8 cellular contexts compared by ENCODE assay signal in the genomic region with DNA sequence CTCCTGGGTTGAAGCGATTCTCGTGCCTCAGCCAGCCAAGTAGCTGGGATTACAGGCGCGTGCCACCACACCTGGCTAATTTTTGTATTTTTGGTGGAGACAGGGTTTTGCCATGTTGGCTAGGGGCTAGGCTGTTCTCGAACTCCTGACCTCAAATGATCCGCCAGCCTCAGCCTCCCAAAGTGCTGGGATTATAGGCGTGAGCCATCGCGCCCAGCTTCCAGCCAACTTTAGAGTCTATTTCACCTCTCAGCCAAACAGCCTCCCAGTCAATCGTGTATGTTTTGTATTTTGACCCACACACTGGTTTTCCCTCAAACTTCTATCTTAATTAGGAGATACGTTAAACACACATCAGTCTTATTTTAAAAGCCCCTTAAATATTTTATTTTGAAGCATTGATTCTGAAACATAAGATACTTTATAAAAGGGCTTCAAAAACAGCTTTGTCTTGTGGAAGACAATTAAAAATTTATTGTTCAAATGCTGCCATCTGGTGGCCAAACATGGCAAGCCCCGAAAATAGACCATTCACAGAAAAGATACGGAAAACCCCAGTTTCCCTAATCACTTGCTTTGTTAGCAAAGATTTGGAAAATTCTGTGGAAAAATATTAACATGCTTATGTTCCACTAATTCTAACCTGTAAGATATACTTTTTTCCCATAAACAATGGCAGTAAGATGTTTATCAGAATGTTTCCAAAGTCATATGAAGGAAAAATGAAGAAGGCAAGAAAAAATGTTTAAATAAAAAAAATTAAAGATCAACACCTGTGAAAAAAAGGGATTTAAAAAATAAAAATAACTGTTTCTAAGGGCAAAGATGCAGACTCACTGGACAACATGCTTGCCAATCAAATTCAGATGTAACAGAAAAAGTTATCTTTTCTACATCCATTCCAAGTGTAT. TPM values are rescaled to one million over a fixed set of nuclear protein-coding genes. Genes with fewer than 3 reads are reported as not detected.
A peak's percentile ranks its signal among the peaks of the same experiment; 100 is the strongest.
DNase-seq lines count a peak whose midpoint lies in the region; ATAC-seq and TF ChIP-seq lines count a peak whose summit lies in the region.

No MANE protein-coding gene starts in this region.

- TF ChIP-seq CTCF in epithelial cell of esophagus (IDR thresholded peaks at IDR 0.05; ENCODE audit: insufficient read depth, low read depth, low read length, missing control alignments) (peak; percentile 78), thoracic aorta (IDR thresholded peaks at IDR 0.05) (peak; percentile 74)

- intact Hi-C loops in Right ventricle myocardium superior (cut with DNase I): no loop called here
- intact Hi-C loops in cardiac septum (cut with DNase I): loop anchor here (5.0 kb wide), 1 partner anchor 591 kb away; no protein-coding TSS in a partner anchor

- no peaks in the 10 kb centered on the region for H3K27me3 ChIP-seq in thoracic aorta (replicated peaks; ENCODE audit: insufficient read depth)

- no peaks in the 10 kb centered on the region for H3K9me3 Mint-ChIP-seq in naive thymus-derived CD8-positive, alpha-beta T cell
- H3K9me3 Mint-ChIP-seq in activated T-helper 17 cell treated with anti-CD3 and anti-CD28 coated beads, Interleukin-2, amount 50 U/mL, for 72 hours: no peaks in the 10 kb centered on the region

- H3K4me1 ChIP-seq in thoracic aorta (ENCODE audit: control insufficient read depth in 1 of 2, low read depth in 2 of 2): no peaks in the 10 kb centered on the region

- POLR2A ChIA-PET in naive thymus-derived CD8-positive, alpha-beta T cell (lab: Charles Lee): no interaction called here

- no peak overlapping the region for H3K27ac ChIP-seq in thoracic aorta

- no peaks in the 10 kb centered on the region for H3K9me3 ChIP-seq in thoracic aorta

- no peaks in the 10 kb centered on the region for H3K27me3 Mint-ChIP-seq in naive thymus-derived CD8-positive, alpha-beta T cell
- no peaks in the 10 kb centered on the region for H3K27me3 Mint-ChIP-seq in activated T-helper 17 cell treated with anti-CD3 and anti-CD28 coated beads, Interleukin-2, amount 50 U/mL, for 72 hours

- H3K4me3 Mint-ChIP-seq in naive thymus-derived CD8-positive, alpha-beta T cell: no peak overlapping the region
- no peak overlapping the region for H3K4me3 Mint-ChIP-seq in activated T-helper 17 cell treated with anti-CD3 and anti-CD28 coated beads, Interleukin-2, amount 50 U/mL, for 72 hours

- DNase-seq in Right ventricle myocardium superior (peak; percentile 51), cardiac septum (ENCODE audit: low spot score) (no peak), NCI-H345 treated with DMSO at 0.1 percent for 48 hours (lab: John Stamatoyannopoulos, UW; ENCODE audit: unreplicated experiment) (peak; percentile 32), epithelial cell of esophagus (ENCODE audit: low read depth) (peak; percentile 41), thoracic aorta (ENCODE audit: low spot score) (no peak)
- peak; percentile 13 to 25 for DNase-seq in activated CD8-positive, alpha-beta memory T cell treated with anti-CD3 and anti-CD28 coated beads for 4 hours (ENCODE audit: low read depth in 2 of 2)
- peak; percentile 7 to 71 (median 46) for DNase-seq in naive thymus-derived CD8-positive, alpha-beta T cell

- H3K4me1 Mint-ChIP-seq in naive thymus-derived CD8-positive, alpha-beta T cell: peaks cover 0 to 4% (median 0%) of the 10 kb centered on the region in 4 donors
- H3K4me1 Mint-ChIP-seq in activated T-helper 17 cell treated with anti-CD3 and anti-CD28 coated beads, Interleukin-2, amount 50 U/mL, for 72 hours: peaks cover 5% of the 10 kb centered on the region

- ATAC-seq in Right ventricle myocardium superior (ENCODE audit: poor library complexity) (no peak), thoracic aorta (ENCODE audit: insufficient number of reproducible peaks, low FRiP score, low read depth) (no peak)
- no peak for ATAC-seq in naive thymus-derived CD8-positive, alpha-beta T cell
- ATAC-seq in activated T-helper 17 cell treated with anti-CD3 and anti-CD28 coated beads, Interleukin-2, amount 50 U/mL, for 72 hours (replicated peaks): no peak

- H3K36me3 ChIP-seq in thoracic aorta: no peaks in the 10 kb centered on the region

- peak overlapping the region in 2 of 10 donors; percentile 5 to 57 for H3K27ac Mint-ChIP-seq in naive thymus-derived CD8-positive, alpha-beta T cell
- no peak overlapping the region for H3K27ac Mint-ChIP-seq in activated T-helper 17 cell treated with anti-CD3 and anti-CD28 coated beads, Interleukin-2, amount 50 U/mL, for 72 hours

- H3K4me3 ChIP-seq in epithelial cell of esophagus (ENCODE audit: low read length) (no peak overlapping the region), thoracic aorta (no peak overlapping the region)

- H3K36me3 Mint-ChIP-seq in naive thymus-derived CD8-positive, alpha-beta T cell: peaks cover 0 to 33% (median 9%) of the 10 kb centered on the region in 3 donors
- H3K36me3 Mint-ChIP-seq in activated T-helper 17 cell treated with anti-CD3 and anti-CD28 coated beads, Interleukin-2, amount 50 U/mL, for 72 hours (ENCODE audit: low read depth): peaks cover 37% of the 10 kb centered on the region

RNA-seq across cellular contexts. Expression of a gene that starts 33.1 kb away (rescaled TPM):
- total RNA-seq in Right ventricle myocardium superior (10.4 TPM), cardiac septum (18.7 TPM), thoracic aorta (10 to 100 TPM; 27.9 to 28.4 TPM)
- total RNA-seq in naive thymus-derived CD8-positive, alpha-beta T cell: 10 to 100 TPM; 21.7 to 25.2 TPM
- polyA plus RNA-seq in naive thymus-derived CD8-positive, alpha-beta T cell: 10 to 100 TPM; 24.7 to 26.4 (median 25.3) TPM
- total RNA-seq in activated T-helper 17 cell treated with anti-CD3 and anti-CD28 coated beads, Interleukin-2, amount 50 U/mL, for 72 hours: 10 to 100 TPM; 38.8 to 50.4 TPM

RNA-seq across cellular contexts. Expression of a gene that starts 56.7 kb away (rescaled TPM):
- 74.5 TPM for total RNA-seq in Right ventricle myocardium superior
- 87.6 TPM for total RNA-seq in cardiac septum
- total RNA-seq in naive thymus-derived CD8-positive, alpha-beta T cell: 10 to 100 TPM; 70.7 to 71.3 TPM
- polyA plus RNA-seq in naive thymus-derived CD8-positive, alpha-beta T cell: 100 to 1,000 TPM in 1 of 3 donors, 10 to 100 TPM in 2; 62.8 to 101 (median 70.7) TPM
- 100 to 1,000 TPM in 1 of 2 donors, 10 to 100 TPM in 1; 60.5 to 112 TPM for total RNA-seq in thoracic aorta
- total RNA-seq in activated T-helper 17 cell treated with anti-CD3 and anti-CD28 coated beads, Interleukin-2, amount 50 U/mL, for 72 hours: 100 to 1,000 TPM; 132 to 220 TPM

Comparison
In these comparisons a context has a peak if more than half of its experiments do, and no peak if none do; other contexts are left out.
1. DNase-seq: peak in Right ventricle myocardium superior (single experiment), NCI-H345 treated with DMSO at 0.1 percent for 48 hours (single experiment), activated CD8-positive, alpha-beta memory T cell treated with anti-CD3 and anti-CD28 coated beads for 4 hours (2 of 2), epithelial cell of esophagus (single experiment) and naive thymus-derived CD8-positive, alpha-beta T cell (10 of 10); none in cardiac septum (single experiment) and thoracic aorta (single experiment).